ENCODE assay signal across 1 cellular context in the genomic region with DNA sequence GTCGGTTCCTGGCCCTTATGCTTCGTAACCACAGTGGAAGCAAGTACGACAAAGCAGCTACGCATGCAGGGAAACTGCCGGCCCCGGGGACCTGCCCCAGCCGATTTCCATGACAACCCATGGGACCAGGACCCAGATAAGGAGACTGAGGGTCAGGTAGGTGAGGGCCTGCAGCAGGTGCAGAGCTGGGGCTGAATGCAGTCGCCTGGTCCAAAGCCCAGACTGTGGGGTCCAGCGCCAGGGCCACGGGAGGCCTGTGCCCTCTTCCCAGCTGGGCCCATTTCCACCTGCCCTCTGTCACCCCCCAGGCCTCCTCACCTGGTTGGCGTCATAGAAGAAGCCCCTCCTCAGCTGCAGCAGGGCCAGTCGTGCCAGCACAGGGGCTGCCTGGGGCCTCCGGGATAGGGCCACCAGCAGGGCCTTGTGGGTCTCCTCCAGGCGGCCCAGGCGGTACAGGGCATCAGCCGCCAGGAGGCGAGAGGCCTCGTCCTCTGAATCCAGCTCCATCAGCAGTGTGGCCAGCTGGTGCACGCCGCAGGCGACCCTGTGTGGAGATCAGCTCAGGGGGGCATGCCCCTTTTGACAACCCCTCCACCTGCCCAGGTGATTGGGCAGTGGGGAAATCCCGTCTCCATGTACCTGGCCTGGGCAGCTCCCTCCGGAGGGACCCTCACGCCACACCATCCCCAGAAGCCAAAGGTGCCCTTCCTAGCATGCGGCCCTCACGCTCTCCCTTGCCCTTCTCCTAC.
TF ChIP-seq lines count a peak whose summit lies in the region.

No MANE protein-coding gene starts in this region.

TF ChIP-seq in GM23338, 12 proteins besides CTCF, POLR2A, EP300 and RAD21 (continued from another document):
- TF ChIP-seq REST (IDR thresholded peaks at IDR 0.05; ENCODE audit: unreplicated experiment) (no peak), JUNB (IDR thresholded peaks at IDR 0.05; ENCODE audit: unreplicated experiment) (no peak), EZH2 (IDR thresholded peaks at IDR 0.05; ENCODE audit: low read depth, unreplicated experiment) (no peak)
- TF ChIP-seq, protein P1, sequence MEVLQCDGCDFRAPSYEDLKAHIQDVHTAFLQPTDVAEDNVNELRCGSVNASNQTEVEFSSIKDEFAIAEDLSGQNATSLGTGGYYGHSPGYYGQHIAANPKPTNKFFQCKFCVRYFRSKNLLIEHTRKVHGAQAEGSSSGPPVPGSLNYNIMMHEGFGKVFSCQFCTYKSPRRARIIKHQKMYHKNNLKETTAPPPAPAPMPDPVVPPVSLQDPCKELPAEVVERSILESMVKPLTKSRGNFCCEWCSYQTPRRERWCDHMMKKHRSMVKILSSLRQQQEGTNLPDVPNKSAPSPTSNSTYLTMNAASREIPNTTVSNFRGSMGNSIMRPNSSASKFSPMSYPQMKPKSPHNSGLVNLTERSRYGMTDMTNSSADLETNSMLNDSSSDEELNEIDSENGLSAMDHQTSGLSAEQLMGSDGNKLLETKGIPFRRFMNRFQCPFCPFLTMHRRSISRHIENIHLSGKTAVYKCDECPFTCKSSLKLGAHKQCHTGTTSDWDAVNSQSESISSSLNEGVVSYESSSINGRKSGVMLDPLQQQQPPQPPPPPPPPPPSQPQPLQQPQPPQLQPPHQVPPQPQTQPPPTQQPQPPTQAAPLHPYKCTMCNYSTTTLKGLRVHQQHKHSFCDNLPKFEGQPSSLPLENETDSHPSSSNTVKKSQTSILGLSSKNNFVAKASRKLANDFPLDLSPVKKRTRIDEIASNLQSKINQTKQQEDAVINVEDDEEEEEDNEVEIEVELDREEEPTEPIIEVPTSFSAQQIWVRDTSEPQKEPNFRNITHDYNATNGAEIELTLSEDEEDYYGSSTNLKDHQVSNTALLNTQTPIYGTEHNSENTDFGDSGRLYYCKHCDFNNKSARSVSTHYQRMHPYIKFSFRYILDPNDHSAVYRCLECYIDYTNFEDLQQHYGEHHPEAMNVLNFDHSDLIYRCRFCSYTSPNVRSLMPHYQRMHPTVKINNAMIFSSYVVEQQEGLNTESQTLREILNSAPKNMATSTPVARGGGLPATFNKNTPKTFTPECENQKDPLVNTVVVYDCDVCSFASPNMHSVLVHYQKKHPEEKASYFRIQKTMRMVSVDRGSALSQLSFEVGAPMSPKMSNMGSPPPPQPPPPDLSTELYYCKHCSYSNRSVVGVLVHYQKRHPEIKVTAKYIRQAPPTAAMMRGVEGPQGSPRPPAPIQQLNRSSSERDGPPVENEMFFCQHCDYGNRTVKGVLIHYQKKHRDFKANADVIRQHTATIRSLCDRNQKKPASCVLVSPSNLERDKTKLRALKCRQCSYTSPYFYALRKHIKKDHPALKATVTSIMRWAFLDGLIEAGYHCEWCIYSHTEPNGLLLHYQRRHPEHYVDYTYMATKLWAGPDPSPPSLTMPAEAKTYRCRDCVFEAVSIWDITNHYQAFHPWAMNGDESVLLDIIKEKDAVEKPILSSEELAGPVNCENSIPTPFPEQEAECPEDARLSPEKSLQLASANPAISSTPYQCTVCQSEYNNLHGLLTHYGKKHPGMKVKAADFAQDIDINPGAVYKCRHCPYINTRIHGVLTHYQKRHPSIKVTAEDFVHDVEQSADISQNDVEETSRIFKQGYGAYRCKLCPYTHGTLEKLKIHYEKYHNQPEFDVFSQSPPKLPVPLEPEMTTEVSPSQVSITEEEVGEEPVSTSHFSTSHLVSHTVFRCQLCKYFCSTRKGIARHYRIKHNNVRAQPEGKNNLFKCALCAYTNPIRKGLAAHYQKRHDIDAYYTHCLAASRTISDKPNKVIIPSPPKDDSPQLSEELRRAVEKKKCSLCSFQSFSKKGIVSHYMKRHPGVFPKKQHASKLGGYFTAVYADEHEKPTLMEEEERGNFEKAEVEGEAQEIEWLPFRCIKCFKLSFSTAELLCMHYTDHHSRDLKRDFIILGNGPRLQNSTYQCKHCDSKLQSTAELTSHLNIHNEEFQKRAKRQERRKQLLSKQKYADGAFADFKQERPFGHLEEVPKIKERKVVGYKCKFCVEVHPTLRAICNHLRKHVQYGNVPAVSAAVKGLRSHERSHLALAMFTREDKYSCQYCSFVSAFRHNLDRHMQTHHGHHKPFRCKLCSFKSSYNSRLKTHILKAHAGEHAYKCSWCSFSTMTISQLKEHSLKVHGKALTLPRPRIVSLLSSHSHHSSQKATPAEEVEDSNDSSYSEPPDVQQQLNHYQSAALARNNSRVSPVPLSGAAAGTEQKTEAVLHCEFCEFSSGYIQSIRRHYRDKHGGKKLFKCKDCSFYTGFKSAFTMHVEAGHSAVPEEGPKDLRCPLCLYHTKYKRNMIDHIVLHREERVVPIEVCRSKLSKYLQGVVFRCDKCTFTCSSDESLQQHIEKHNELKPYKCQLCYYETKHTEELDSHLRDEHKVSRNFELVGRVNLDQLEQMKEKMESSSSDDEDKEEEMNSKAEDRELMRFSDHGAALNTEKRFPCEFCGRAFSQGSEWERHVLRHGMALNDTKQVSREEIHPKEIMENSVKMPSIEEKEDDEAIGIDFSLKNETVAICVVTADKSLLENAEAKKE (CRISPR knock-in tag; IDR thresholded peaks at IDR 0.05) = no peak
